Comparison of ENCODE assay signal across 12 cellular contexts in the genomic region with DNA sequence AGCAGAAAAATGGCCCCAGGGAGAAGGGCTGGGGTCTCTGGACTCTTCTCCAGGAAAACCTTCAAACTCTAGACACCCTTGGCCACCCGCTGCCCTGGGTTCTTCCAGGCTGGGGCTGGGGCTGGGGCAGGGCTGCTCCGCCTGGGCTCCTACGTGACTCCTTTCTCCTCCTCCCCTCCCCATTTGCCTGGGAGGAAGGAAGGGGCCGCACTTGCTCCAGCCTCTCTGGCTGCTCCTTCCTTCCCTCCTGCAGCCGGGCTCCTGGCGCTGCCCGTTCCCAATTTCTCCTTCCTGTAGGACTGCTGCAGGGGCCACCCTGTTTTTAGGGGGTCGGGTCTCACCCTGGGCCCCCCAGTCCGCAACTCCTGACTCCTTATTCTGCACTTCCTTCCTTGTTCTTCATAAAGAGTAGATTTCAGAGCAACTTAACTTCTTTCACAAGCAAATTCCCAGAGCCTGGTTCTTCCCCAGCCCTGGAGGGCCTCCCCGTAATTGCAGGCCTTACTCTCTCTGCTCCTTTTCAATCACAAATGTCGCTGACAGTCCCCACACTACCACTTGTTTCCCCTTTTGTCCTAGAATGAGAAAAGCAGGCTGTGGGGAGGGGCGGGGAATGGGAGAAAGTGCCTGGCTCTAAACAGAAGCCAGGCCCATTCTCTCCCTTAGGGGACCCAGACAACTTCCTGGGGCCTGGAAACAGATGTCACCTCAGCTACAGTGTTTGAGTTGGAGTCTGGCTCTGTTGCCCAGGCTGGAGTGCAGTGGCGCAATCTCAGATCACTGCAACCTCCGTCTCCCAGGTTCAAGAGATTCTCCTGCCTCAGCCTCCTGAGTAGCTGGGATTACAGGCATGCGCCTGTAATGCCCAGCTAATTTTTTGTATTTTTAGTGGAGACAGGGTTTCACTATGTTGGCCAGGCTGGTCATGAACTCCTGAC.
"Had no signal": no experiment of that assay in that cellular context is flagged by ENCODE, and none has a peak within 500 bp of the region (broad histone marks: within the 10 kb centered on the region; RNA-seq: fewer than 3 reads in every experiment).

No MANE protein-coding gene starts in this region.

- H3K27ac ChIP-seq: right lobe of liver, transverse colon had no signal

- H3K4me3 Mint-ChIP-seq: activated CD4-positive, alpha-beta memory T cell treated with anti-CD3 and anti-CD28 coated beads for 36 hours; activated naive CD8-positive, alpha-beta T cell; dendritic cell treated with granulocyte-macrophage colony-stimulating factor and Interleukin-4, amounts not matched to agents 40 ng/mL and 50 ng/mL, for 4 days; stimulated activated naive B cell treated with anti-CD40 and anti-IgM and Interleukin-4, amounts not matched to agents 10 μg/mL and 1 μg/mL and 100 μg/mL, for 72 hours; T-helper 2 cell treated with Interferon-gamma antibody and Interleukin-4, amounts not matched to agents 5 μg/mL and 100 μg/mL, for 36 hours had no signal

- DNase-seq: activated CD4-positive, alpha-beta memory T cell treated with anti-CD3 and anti-CD28 coated beads for 36 hours; activated gamma-delta T cell; activated T-cell treated with anti-CD3 and anti-CD28 coated beads, Interleukin-2, amount 50 U/mL, for 48 hours; amygdala; midbrain; right lobe of liver; stimulated activated naive B cell treated with anti-CD40 and anti-IgM and Interleukin-4, amounts not matched to agents 10 μg/mL and 1 μg/mL and 100 μg/mL, for 72 hours; transverse colon had no signal

- H3K9me3 Mint-ChIP-seq: activated CD4-positive, alpha-beta memory T cell treated with anti-CD3 and anti-CD28 coated beads for 36 hours; dendritic cell treated with granulocyte-macrophage colony-stimulating factor and Interleukin-4, amounts not matched to agents 40 ng/mL and 50 ng/mL, for 4 days; stimulated activated naive B cell treated with anti-CD40 and anti-IgM and Interleukin-4, amounts not matched to agents 10 μg/mL and 1 μg/mL and 100 μg/mL, for 72 hours; T-helper 2 cell treated with Interferon-gamma antibody and Interleukin-4, amounts not matched to agents 5 μg/mL and 100 μg/mL, for 36 hours had no signal

- ATAC-seq: right lobe of liver; stimulated activated naive B cell treated with anti-CD40 and anti-IgM and Interleukin-4, amounts not matched to agents 10 μg/mL and 1 μg/mL and 100 μg/mL, for 72 hours had no signal

- H3K4me1 ChIP-seq: right lobe of liver, transverse colon had no signal

- H3K9me3 ChIP-seq: right lobe of liver, transverse colon had no signal

- H3K4me3 ChIP-seq: right lobe of liver, transverse colon had no signal

- H3K36me3 ChIP-seq: right lobe of liver, transverse colon had no signal

- H3K4me1 Mint-ChIP-seq: stimulated activated naive B cell treated with anti-CD40 and anti-IgM and Interleukin-4, amounts not matched to agents 10 μg/mL and 1 μg/mL and 100 μg/mL, for 72 hours had no signal

- H3K36me3 Mint-ChIP-seq: activated CD4-positive, alpha-beta memory T cell treated with anti-CD3 and anti-CD28 coated beads for 36 hours; activated naive CD8-positive, alpha-beta T cell; brain; stimulated activated naive B cell treated with anti-CD40 and anti-IgM and Interleukin-4, amounts not matched to agents 10 μg/mL and 1 μg/mL and 100 μg/mL, for 72 hours had no signal

- H3K27me3 ChIP-seq: right lobe of liver had no signal

- H3K27ac Mint-ChIP-seq: activated CD4-positive, alpha-beta memory T cell treated with anti-CD3 and anti-CD28 coated beads for 36 hours; activated naive CD8-positive, alpha-beta T cell; dendritic cell treated with granulocyte-macrophage colony-stimulating factor and Interleukin-4, amounts not matched to agents 40 ng/mL and 50 ng/mL, for 4 days; stimulated activated naive B cell treated with anti-CD40 and anti-IgM and Interleukin-4, amounts not matched to agents 10 μg/mL and 1 μg/mL and 100 μg/mL, for 72 hours; T-helper 2 cell treated with Interferon-gamma antibody and Interleukin-4, amounts not matched to agents 5 μg/mL and 100 μg/mL, for 36 hours had no signal
